ENCODE assay signal across 8 cellular contexts in the genomic region with DNA sequence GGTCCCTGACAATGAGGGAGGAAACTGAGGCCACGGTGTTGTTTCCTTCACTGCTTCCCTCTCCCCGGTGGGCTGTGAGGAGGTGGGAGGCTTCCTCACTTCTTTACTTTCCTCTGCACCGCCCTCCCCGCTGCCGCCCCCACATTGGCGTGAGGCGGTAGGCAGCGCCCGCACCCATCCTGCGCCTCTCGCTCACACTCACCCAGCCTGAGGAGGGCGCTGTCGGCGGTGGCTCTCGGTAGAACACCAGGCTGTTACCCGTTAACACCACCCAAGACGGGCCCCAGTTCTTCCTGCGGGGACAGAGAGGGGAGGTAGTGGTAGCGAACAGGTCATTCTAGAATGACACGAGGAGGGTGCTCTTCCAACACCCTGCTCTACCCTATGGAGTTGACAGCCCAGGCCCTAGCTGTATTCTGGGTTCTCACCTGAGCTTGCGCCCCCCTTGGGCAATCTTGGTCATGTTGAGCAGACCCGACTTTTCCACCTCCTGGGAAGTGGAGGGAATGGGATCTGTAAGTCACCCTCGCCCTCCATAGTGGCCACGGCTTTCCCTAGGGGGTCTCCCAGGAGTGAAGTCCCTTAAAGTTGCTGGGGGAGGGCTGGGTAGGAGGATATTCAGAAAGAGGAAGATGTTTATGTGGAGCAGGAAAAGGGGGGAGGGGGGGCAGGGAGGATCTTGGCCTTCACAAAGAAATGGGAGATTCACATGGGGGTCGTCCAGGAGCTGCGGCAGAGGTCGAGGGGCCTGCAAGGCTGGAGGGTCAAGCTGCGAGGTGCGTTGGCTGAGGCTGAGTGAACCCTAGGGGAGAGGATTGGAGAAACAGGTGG. TPM values are rescaled to one million over a fixed set of nuclear protein-coding genes. Genes with fewer than 3 reads are reported as not detected.
DNase-seq lines count a peak whose midpoint lies in the region; ATAC-seq, FAIRE-seq and TF ChIP-seq lines count a peak whose summit lies in the region.

No MANE protein-coding gene starts in this region.

- peak; percentile 28 for DNase-seq in COR-L47 (lab: John Stamatoyannopoulos, UW)
- DNase-seq in activated CD4-positive, alpha-beta T cell treated with anti-CD3 and anti-CD28 coated beads for 48 hours = peak; percentile 91
- DNase-seq in endothelial cell (ENCODE audit: low spot score) = peak; percentile 63
- peak in 1 of 6 donors; percentile 61 for DNase-seq in pancreas
- no peak for DNase-seq in DMS153 treated with DMSO at 0.1 percent for 48 hours (lab: John Stamatoyannopoulos, UW; ENCODE audit: unreplicated experiment)
- DNase-seq in NCI-H1105 treated with DMSO at 0.1 percent for 48 hours (lab: John Stamatoyannopoulos, UW) = no peak
- DNase-seq in cerebellar cortex (ENCODE audit: low spot score) = no peak

- peaks cover 55% of the 10 kb centered on the region for H3K4me1 Mint-ChIP-seq in endothelial cell (ENCODE audit: unreplicated experiment)

- H3K4me3 ChIP-seq in pancreas = peak overlapping the region; percentile 12 to 55 (median 30)

- H3K27me3 Mint-ChIP-seq in endothelial cell (ENCODE audit: unreplicated experiment) = peaks cover 26% of the 10 kb centered on the region

- FAIRE-seq in pancreas (lab: Jason Lieb, UNC) = no peak

- H3K27ac Mint-ChIP-seq in endothelial cell (ENCODE audit: unreplicated experiment) = peak overlapping the region; percentile 91

- H3K9me3 Mint-ChIP-seq in endothelial cell (ENCODE audit: unreplicated experiment) = no peaks in the 10 kb centered on the region

- peak overlapping the region; percentile 91 for H3K4me3 Mint-ChIP-seq in endothelial cell (ENCODE audit: unreplicated experiment)

- H3K36me3 ChIP-seq in pancreas = no peaks in the 10 kb centered on the region

- no peaks in the 10 kb centered on the region for H3K9me3 ChIP-seq in pancreas

- ATAC-seq in HG02759 (IDR thresholded peaks at IDR 0.05; ENCODE audit: unreplicated experiment) (peak; percentile 49), pancreas (peak; percentile 12 to 29 (median 24))

- H3K27me3 ChIP-seq in pancreas = peaks cover 0 to 4% (median 0%) of the 10 kb centered on the region in 4 donors

- H3K27ac ChIP-seq in pancreas = no peak overlapping the region

- H3K4me1 ChIP-seq in pancreas = peaks cover 3 to 5% (median 3%) of the 10 kb centered on the region in 3 donors

- WGBS in pancreas, 2 donors = 27 to 28% methylated on average over 29 of the region's 29 CpGs

- H3K36me3 Mint-ChIP-seq in endothelial cell (ENCODE audit: low read depth, unreplicated experiment) = peaks cover 33% of the 10 kb centered on the region

- intact Hi-C loops in pancreas (cut with DNase I) = no loop called here

- TF ChIP-seq CTCF in endothelial cell (IDR thresholded peaks at IDR 0.05; ENCODE audit: unreplicated experiment) (peak; percentile 37), pancreas (IDR thresholded peaks at IDR 0.05) (no peak)

RNA-seq across cellular contexts. Expression of a gene that starts 3.3 kb away (rescaled TPM):
- 65.4 TPM for total RNA-seq in endothelial cell (ENCODE audit: unreplicated experiment)
- 10 to 100 TPM in 1 of 6 donors, 1 to 10 TPM in 3, under 1 TPM in 2; 0.39 to 11.7 (median 3.6) TPM for total RNA-seq in pancreas
- polyA plus RNA-seq in pancreas = 1 to 10 TPM; 6.2 to 6.5 TPM

RNA-seq across cellular contexts. Expression of a gene that starts 11.5 kb away (rescaled TPM):
- total RNA-seq in endothelial cell (ENCODE audit: unreplicated experiment) (183 TPM), pancreas (100 to 1,000 TPM in 1 of 6 donors, 10 to 100 TPM in 5; 33.4 to 210 (median 80.7) TPM)
- 10 to 100 TPM; 87.5 to 90.6 TPM for polyA plus RNA-seq in pancreas

RNA-seq across cellular contexts. Expression of a gene that starts 16.8 kb away (rescaled TPM):
- total RNA-seq in endothelial cell (ENCODE audit: unreplicated experiment) = 0.77 TPM
- total RNA-seq in pancreas = 1 to 10 TPM in 1 of 6 donors, under 1 TPM in 3, not detected in 2; 0.06 to 2.2 (median 0.79) TPM
- polyA plus RNA-seq in pancreas = under 1 TPM; 0.19 TPM

RNA-seq across cellular contexts. Expression of a gene that starts 21.3 kb away (rescaled TPM):
- total RNA-seq in endothelial cell (ENCODE audit: unreplicated experiment) = not detected
- 10 to 100 TPM in 1 of 6 donors, under 1 TPM in 1, not detected in 4; 0.24 to 17.8 TPM for total RNA-seq in pancreas
- under 1 TPM in 1 of 2 donors, not detected in 1; 0.05 TPM for polyA plus RNA-seq in pancreas

RNA-seq across cellular contexts. Expression of a gene that starts 41.8 kb away (rescaled TPM):
- total RNA-seq in endothelial cell (ENCODE audit: unreplicated experiment) (not detected), pancreas (under 1 TPM in 2 of 6 donors, not detected in 4; 0.09 TPM)
- not detected for polyA plus RNA-seq in pancreas

Comparison
In these comparisons a context has a peak if more than half of its experiments do, and no peak if none do; other contexts are left out.
1. DNase-seq: peak in COR-L47 (single experiment), activated CD4-positive, alpha-beta T cell treated with anti-CD3 and anti-CD28 coated beads for 48 hours (single experiment) and endothelial cell (single experiment); none in DMS153 treated with DMSO at 0.1 percent for 48 hours (single experiment), NCI-H1105 treated with DMSO at 0.1 percent for 48 hours (single experiment) and cerebellar cortex (single experiment).